In the genomic region with DNA sequence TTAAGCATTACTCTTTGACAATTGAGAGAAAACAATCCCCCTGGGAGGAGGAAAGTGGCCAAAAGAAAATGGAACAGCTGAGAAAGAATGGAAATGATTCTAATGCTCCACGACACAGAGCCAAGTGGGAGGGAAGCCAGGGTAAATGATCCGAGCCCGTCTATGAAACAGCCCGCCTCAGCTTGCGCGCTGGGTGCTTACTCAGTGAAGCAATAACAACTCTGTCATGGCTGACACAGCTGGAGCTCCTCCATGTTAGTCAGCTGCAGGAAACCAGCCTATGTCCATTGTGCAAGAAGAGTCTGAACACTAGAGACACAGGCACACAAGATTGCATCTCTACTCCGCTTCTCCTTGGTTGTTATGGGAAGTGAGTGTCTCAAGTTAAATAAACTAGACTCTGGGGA, we compare ENCODE assay signal across 8 cellular contexts. TPM values are rescaled to one million over a fixed set of nuclear protein-coding genes. Genes with fewer than 3 reads are reported as not detected.
DNase-seq lines count a peak whose midpoint lies in the region; ATAC-seq lines count a peak whose summit lies in the region.

No MANE protein-coding gene starts in this region.

- no peak for ATAC-seq in HG02678 (IDR thresholded peaks at IDR 0.05; ENCODE audit: unreplicated experiment)
- no peak for ATAC-seq in HG03135 (IDR thresholded peaks at IDR 0.05; ENCODE audit: unreplicated experiment)

- DNase-seq in Daoy (ENCODE audit: low read depth) (peak; percentile 84), NCI-H446 treated with DMSO at 0.1 percent for 48 hours (lab: John Stamatoyannopoulos, UW) (peak; percentile 86), dermis microvascular lymphatic vessel endothelial cell (ENCODE audit: low read depth in 2 of 2) (peak; percentile 79 to 96), middle frontal gyrus (ENCODE audit: extremely low spot score, low spot score) (peak; percentile 14), cerebellar nuclear complex (lab: John Stamatoyannopoulos, UW) (no peak)
- DNase-seq in central memory CD4-positive, alpha-beta T cell: no peak

RNA-seq across cellular contexts. Expression of gene NOA1, which starts 19.3 kb away (rescaled TPM):
- 7.0 and 10.6 TPM in 2 replicates for total RNA-seq in Daoy (2014; rRNA removed; shearing (Covaris generic))
- total RNA-seq in dermis microvascular lymphatic vessel endothelial cell: 14.2 and 18.5 TPM in 2 replicates

RNA-seq across cellular contexts. Expression of gene POLR2B, which starts 20.6 kb away (rescaled TPM):
- total RNA-seq in Daoy (2014; rRNA removed; shearing (Covaris generic)): 101 and 103 TPM in 2 replicates
- 70.9 and 83.7 TPM in 2 replicates for total RNA-seq in dermis microvascular lymphatic vessel endothelial cell

RNA-seq across cellular contexts. Expression of gene REST, which starts 50.4 kb away (rescaled TPM):
- total RNA-seq in Daoy (2014; rRNA removed; shearing (Covaris generic)): 13.1 and 13.6 TPM in 2 replicates
- 27.2 and 29.5 TPM in 2 replicates for total RNA-seq in dermis microvascular lymphatic vessel endothelial cell

Comparison
In these comparisons a context has a peak if more than half of its experiments do, and no peak if none do; other contexts are left out.
1. DNase-seq: peak in Daoy (single experiment), NCI-H446 treated with DMSO at 0.1 percent for 48 hours (single experiment), dermis microvascular lymphatic vessel endothelial cell (2 of 2) and middle frontal gyrus (single experiment); none in central memory CD4-positive, alpha-beta T cell (single experiment) and cerebellar nuclear complex (0 of 2).